In genomic region chr3:50242778-50243551, GRCh38 we compare ENCODE assay signal across 8 cellular contexts. TPM values are rescaled to one million over a fixed set of nuclear protein-coding genes. Genes with fewer than 3 reads are reported as not detected.
A peak's percentile ranks its signal among the peaks of the same experiment; 100 is the strongest.
DNase-seq lines count a peak whose midpoint lies in the region; ATAC-seq and TF ChIP-seq lines count a peak whose summit lies in the region.

No MANE protein-coding gene starts in this region.

- no peaks in the 10 kb centered on the region for H3K9me3 ChIP-seq in right lobe of liver
- H3K9me3 ChIP-seq in suprapubic skin: no peaks in the 10 kb centered on the region

- CTCF ChIA-PET in HEK293T (lab: Yijun Ruan, JAX): interaction anchor here (1.0 kb wide), 1 partner anchor 11 kb away, joined by 3 read pairs; no protein-coding TSS in a partner anchor

- POLR2A ChIA-PET in HEK293T (lab: Yijun Ruan, JAX): interaction anchor here (1.5 to 1.8 kb wide), 2 partner anchors 8 to 15 kb away, joined by 7 to 9 read pairs; partner anchors contain the start of gene GNAI2

- peak overlapping the region; percentile 84 for H3K27ac Mint-ChIP-seq in chondrocyte (ENCODE audit: unreplicated experiment)

- DNase-seq in ELR (ENCODE audit: low read depth) (peak; percentile 83), SIG-M5 (lab: John Stamatoyannopoulos, UW) (peak; percentile 54), chondrocyte (ENCODE audit: low spot score) (no peak), right lobe of liver (peak; percentile 71 to 82 (median 77)), suprapubic skin (ENCODE audit: low spot score in 2 of 2) (no peak), HEK293T (ENCODE audit: extremely low spot score) (no peak), epidermal melanocyte (ENCODE audit: insufficient read length, low spot score) (no peak)

- H3K27ac ChIP-seq in right lobe of liver: peak overlapping the region; percentile 76 to 93 (median 78)
- peak overlapping the region; percentile 79 for H3K27ac ChIP-seq in suprapubic skin

- H3K4me3 Mint-ChIP-seq in chondrocyte (ENCODE audit: unreplicated experiment): no peak overlapping the region

- no peaks in the 10 kb centered on the region for H3K27me3 Mint-ChIP-seq in chondrocyte (ENCODE audit: low read depth)

- intact Hi-C loops in right lobe of liver (cut with DNase I): no loop called here

- TF ChIP-seq POLR2A in right lobe of liver (IDR thresholded peaks at IDR 0.05) (no peak), suprapubic skin (IDR thresholded peaks at IDR 0.05) (no peak)

- H3K9me3 Mint-ChIP-seq in chondrocyte (ENCODE audit: low read depth): no peaks in the 10 kb centered on the region

- TF ChIP-seq CTCF in chondrocyte (IDR thresholded peaks at IDR 0.05) (no peak), right lobe of liver (IDR thresholded peaks at IDR 0.05) (no peak), suprapubic skin (IDR thresholded peaks at IDR 0.05) (no peak)

- H3K4me1 Mint-ChIP-seq in chondrocyte (ENCODE audit: low read depth): peaks cover 81% of the 10 kb centered on the region

- H3K36me3 Mint-ChIP-seq in chondrocyte (ENCODE audit: low read depth): peaks cover 3% of the 10 kb centered on the region

- ATAC-seq in right lobe of liver (peak; percentile 4 to 42 (median 36)), GM18517 (IDR thresholded peaks at IDR 0.05; ENCODE audit: unreplicated experiment) (no peak)

- no peak overlapping the region for H3K4me3 ChIP-seq in right lobe of liver
- peak overlapping the region; percentile 19 for H3K4me3 ChIP-seq in suprapubic skin

- H3K27me3 ChIP-seq in right lobe of liver (no peaks in the 10 kb centered on the region), suprapubic skin (no peaks in the 10 kb centered on the region)

- WGBS in right lobe of liver (ENCODE audit: insufficient coverage, low coverage, low lambda C conversion rate, missing lambda C conversion rate): 32% methylated on average over 6 of the region's 14 CpGs
- 33% methylated on average over 12 of the region's 14 CpGs for WGBS in suprapubic skin

- H3K4me1 ChIP-seq in right lobe of liver (peaks cover 0 to 87% (median 27%) of the 10 kb centered on the region in 4 donors), suprapubic skin (peaks cover 99% of the 10 kb centered on the region)

- H3K36me3 ChIP-seq in right lobe of liver: peaks cover 0 to 9% (median 0%) of the 10 kb centered on the region in 4 donors
- H3K36me3 ChIP-seq in suprapubic skin: peaks cover 9% of the 10 kb centered on the region

- no peak for TF ChIP-seq EP300 in suprapubic skin (IDR thresholded peaks at IDR 0.05)

TF ChIP-seq in HEK293T, 16 proteins besides CTCF, POLR2A, EP300 and RAD21:
- TF ChIP-seq TARDBP (IDR thresholded peaks at IDR 0.05) (no peak), FOXK2 (IDR thresholded peaks at IDR 0.05) (no peak), FOXM1 (IDR thresholded peaks at IDR 0.05; ENCODE audit: borderline replicate concordance) (no peak), L3MBTL2 (conservative IDR thresholded peaks at IDR 0.05) (no peak), SP1 (IDR thresholded peaks at IDR 0.05) (no peak), LEF1 (IDR thresholded peaks at IDR 0.05; ENCODE audit: borderline replicate concordance) (no peak), SUZ12 (IDR thresholded peaks at IDR 0.05) (no peak), ZNF384 (IDR thresholded peaks at IDR 0.05) (no peak), NFRKB (IDR thresholded peaks at IDR 0.05) (no peak), HDGF (IDR thresholded peaks at IDR 0.05; ENCODE audit: borderline replicate concordance) (no peak), CTBP1 (IDR thresholded peaks at IDR 0.05; ENCODE audit: borderline replicate concordance) (no peak), BHLHE40 (IDR thresholded peaks at IDR 0.05; ENCODE audit: borderline replicate concordance) (no peak), ELF4 (IDR thresholded peaks at IDR 0.05) (no peak), FOXA1 (IDR thresholded peaks at IDR 0.05) (no peak), ARNT (IDR thresholded peaks at IDR 0.05) (no peak)

RNA-seq across cellular contexts. Expression of gene GNAI2, which starts 7.0 kb away (rescaled TPM):
- total RNA-seq in chondrocyte: 388 to 444 TPM (median 443 TPM) in 3 replicates
- total RNA-seq in right lobe of liver: 100 to 1,000 TPM in 2 of 6 experiments, 10 to 100 TPM in 4; 73.3 to 125 (median 98.7) TPM
- 10 to 100 TPM; 70.9 to 91.3 (median 76.7) TPM for total RNA-seq in suprapubic skin

RNA-seq across cellular contexts. Expression of gene SEMA3B, which starts 26.0 kb away (rescaled TPM):
- total RNA-seq in chondrocyte: 9.6 to 16.4 TPM (median 14.9 TPM) in 3 replicates
- 1 to 10 TPM; 1.7 to 4.5 (median 2.6) TPM for total RNA-seq in right lobe of liver
- 1 to 10 TPM; 2.9 to 5.2 (median 4.1) TPM for total RNA-seq in suprapubic skin

RNA-seq across cellular contexts. Expression of gene LSMEM2, which starts 35.9 kb away (rescaled TPM):
- total RNA-seq in chondrocyte (not detected in 3 replicates), right lobe of liver (not detected), suprapubic skin (under 1 TPM in 1 of 4 donors, not detected in 3; 0.30 TPM)

RNA-seq across cellular contexts. Expression of gene SLC38A3, which starts 37.9 kb away (rescaled TPM):
- total RNA-seq in chondrocyte (1.00 to 1.9 TPM (median 1.2 TPM) in 3 replicates), right lobe of liver (100 to 1,000 TPM in 4 of 6 experiments, 10 to 100 TPM in 2; 77.7 to 311 (median 190) TPM), suprapubic skin (1 to 10 TPM in 2 of 4 donors, under 1 TPM in 2; 0.25 to 2.2 (median 1.00) TPM)

RNA-seq across cellular contexts. Expression of gene IFRD2, which starts 49.3 kb away (rescaled TPM):
- total RNA-seq in chondrocyte (38.9 to 54.4 TPM (median 44.0 TPM) in 3 replicates), right lobe of liver (10 to 100 TPM; 40.8 to 71.0 (median 56.3) TPM), suprapubic skin (10 to 100 TPM; 56.3 to 84.9 (median 75.2) TPM)

Comparison
In these comparisons a context has a peak if more than half of its experiments do, and no peak if none do; other contexts are left out.
1. DNase-seq: peak in ELR (single experiment), SIG-M5 (single experiment) and right lobe of liver (3 of 3); none in chondrocyte (single experiment), suprapubic skin (0 of 2), HEK293T (single experiment) and epidermal melanocyte (single experiment).